23 cellular contexts compared by ENCODE assay signal in genomic region chr1:180177931-180178330, GRCh38. TPM values are rescaled to one million over a fixed set of nuclear protein-coding genes. Genes with fewer than 3 reads are reported as not detected.
"Had no signal": no experiment of that assay in that cellular context is flagged by ENCODE, and none has a peak within 500 bp of the region (broad histone marks: within the 10 kb centered on the region; RNA-seq: fewer than 3 reads in every experiment).

No MANE protein-coding gene starts in this region.

- DNase-seq: activated B cell treated with CpG ODN at 0.5 μM for 24 hours; activated CD4-positive, alpha-beta memory T cell treated with anti-CD3 and anti-CD28 coated beads for 36 hours; activated CD4-positive, alpha-beta T cell treated with anti-CD3 and anti-CD28 coated beads for 4 hours; activated naive CD4-positive, alpha-beta T cell treated with Interleukin-2 at 50 U/mL for 16 hours; activated naive CD8-positive, alpha-beta T cell treated with anti-CD3 and anti-CD28 coated beads for 36 hours; colonic mucosa; effector memory CD8-positive, alpha-beta T cell; glutamatergic neuron; right cardiac atrium; stimulated activated CD4-positive, alpha-beta T cell treated with anti-CD3 and anti-CD28 coated beads, Interleukin-12 subunit alpha, Interleukin-12 subunit beta, amount 100 ng/mL, for 4 hours; stimulated activated CD4-positive, alpha-beta T cell treated with anti-CD3 and anti-CD28 coated beads, Interleukin-4, amount 100 ng/mL, for 4 hours; stimulated activated naive CD8-positive, alpha-beta T cell treated with anti-CD3 and anti-CD28 coated beads, Interleukin-15, Interleukin-2, amounts not matched to agents 100 U/mL and 50 U/mL, for 24 hours; T-helper 9 cell; tibial artery had no signal

- H3K4me3 ChIP-seq: colonic mucosa, dorsolateral prefrontal cortex, esophagus muscularis mucosa, hepatocyte, pancreas, tibial artery had no signal

- H3K4me3 Mint-ChIP-seq: activated B cell treated with CpG ODN at 0.5 μM for 24 hours; activated CD4-positive, alpha-beta memory T cell treated with anti-CD3 and anti-CD28 coated beads for 36 hours; activated naive CD8-positive, alpha-beta T cell treated with anti-CD3 and anti-CD28 coated beads for 36 hours; central memory CD8-positive, alpha-beta T cell; effector memory CD8-positive, alpha-beta T cell; memory B cell; nephron had no signal

- H3K27ac Mint-ChIP-seq: activated B cell treated with CpG ODN at 0.5 μM for 24 hours; activated CD4-positive, alpha-beta memory T cell treated with anti-CD3 and anti-CD28 coated beads for 36 hours; activated naive CD8-positive, alpha-beta T cell treated with anti-CD3 and anti-CD28 coated beads for 36 hours; memory B cell; nephron had no signal

- H3K4me2 ChIP-seq: hepatocyte had no signal

- H3K4me1 Mint-ChIP-seq: activated B cell treated with CpG ODN at 0.5 μM for 24 hours; activated naive CD8-positive, alpha-beta T cell treated with anti-CD3 and anti-CD28 coated beads for 36 hours; central memory CD8-positive, alpha-beta T cell; memory B cell had no signal

- H3K36me3 Mint-ChIP-seq: activated naive CD8-positive, alpha-beta T cell treated with anti-CD3 and anti-CD28 coated beads for 36 hours; memory B cell had no signal

- H3K9me3 ChIP-seq: colonic mucosa, esophagus muscularis mucosa, pancreas, tibial artery had no signal

- H3K27me3 Mint-ChIP-seq: activated B cell treated with CpG ODN at 0.5 μM for 24 hours; activated CD4-positive, alpha-beta memory T cell treated with anti-CD3 and anti-CD28 coated beads for 36 hours; activated naive CD8-positive, alpha-beta T cell treated with anti-CD3 and anti-CD28 coated beads for 36 hours; central memory CD8-positive, alpha-beta T cell; effector memory CD8-positive, alpha-beta T cell; memory B cell had no signal

- H3K9me3 Mint-ChIP-seq: activated B cell treated with CpG ODN at 0.5 μM for 24 hours; activated CD4-positive, alpha-beta memory T cell treated with anti-CD3 and anti-CD28 coated beads for 36 hours; activated naive CD8-positive, alpha-beta T cell treated with anti-CD3 and anti-CD28 coated beads for 36 hours; central memory CD8-positive, alpha-beta T cell; effector memory CD8-positive, alpha-beta T cell; memory B cell; nephron had no signal

- H3K4me1 ChIP-seq: colonic mucosa had no signal

- H3K27ac ChIP-seq: colonic mucosa, esophagus muscularis mucosa, hepatocyte, pancreas, tibial artery had no signal

- H3K27me3 ChIP-seq: colonic mucosa, dorsolateral prefrontal cortex, esophagus muscularis mucosa, hepatocyte, pancreas, tibial artery had no signal

RNA-seq across cellular contexts. Expression of gene LHX4, which starts 52.1 kb away (rescaled TPM):
- total RNA-seq: activated B cell treated with CpG ODN at 0.5 μM for 24 hours; activated CD4-positive, alpha-beta memory T cell treated with anti-CD3 and anti-CD28 coated beads for 36 hours; activated naive CD8-positive, alpha-beta T cell treated with anti-CD3 and anti-CD28 coated beads for 36 hours; esophagus muscularis mucosa; frontal cortex; right cardiac atrium; urinary bladder had no signal
